ENCODE assay signal across 8 cellular contexts in the genomic region with DNA sequence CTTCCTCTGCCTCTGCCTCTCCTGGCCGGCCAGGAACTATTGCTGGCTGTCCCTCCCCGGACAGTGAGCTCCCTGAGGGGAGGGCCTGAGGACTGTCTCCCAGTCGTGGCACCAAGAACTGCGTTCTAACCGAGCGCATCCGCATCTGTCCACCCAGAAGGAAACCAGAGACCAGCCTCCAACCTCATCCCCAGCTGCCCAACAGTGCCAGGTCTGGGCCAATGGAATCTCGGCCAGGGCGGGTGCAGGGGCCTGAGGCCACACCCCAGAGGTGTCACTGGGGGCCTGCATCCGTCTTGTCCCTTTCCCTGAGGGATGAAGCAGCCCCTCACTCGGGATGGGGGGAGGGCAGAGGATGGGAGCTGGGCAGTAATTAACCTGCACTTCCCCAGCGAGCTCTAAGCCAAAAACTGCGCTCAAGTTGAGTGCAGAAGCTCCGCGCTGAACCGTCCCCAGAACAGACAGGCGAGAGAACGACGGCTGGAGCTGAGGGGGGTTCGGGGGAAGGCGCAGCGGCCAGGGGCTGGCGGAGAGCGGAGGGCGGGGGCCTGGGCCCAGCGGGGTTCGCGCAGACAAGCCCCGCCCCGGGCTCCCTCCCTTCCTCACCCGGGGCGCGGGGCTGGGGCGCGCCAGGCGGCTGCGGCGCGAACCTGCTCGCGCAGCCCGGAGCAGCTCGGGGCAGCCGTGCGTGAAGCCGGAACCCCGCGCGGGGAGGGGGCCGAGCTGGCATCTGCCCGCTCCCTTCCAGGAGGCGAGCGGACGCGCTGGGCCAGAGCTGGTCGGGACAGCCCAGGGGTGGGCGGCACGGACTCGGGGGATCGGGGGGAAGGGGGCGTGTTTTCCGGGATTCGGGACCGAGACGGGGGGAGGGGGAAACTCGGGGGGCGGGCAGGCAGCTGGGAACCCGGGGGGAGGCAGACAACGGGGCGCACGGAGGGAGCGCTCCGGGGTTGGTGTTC. TPM values are rescaled to one million over a fixed set of nuclear protein-coding genes. Genes with fewer than 3 reads are reported as not detected.
A peak's percentile ranks its signal among the peaks of the same experiment; 100 is the strongest.
DNase-seq lines count a peak whose midpoint lies in the region; ATAC-seq, FAIRE-seq and TF ChIP-seq lines count a peak whose summit lies in the region.

No MANE protein-coding gene starts in this region.

- no peak for FAIRE-seq in A549 (lab: Jason Lieb, UNC)
- FAIRE-seq in HepG2 (lab: Jason Lieb, UNC) = peak; percentile 85

- no peaks in the 10 kb centered on the region for H3K9me3 ChIP-seq in A549
- H3K9me3 ChIP-seq in HepG2 (ENCODE audit: low read length) = no peaks in the 10 kb centered on the region

- TF ChIP-seq CTCF in A549 (IDR thresholded peaks at IDR 0.05) (no peak), HepG2 (CRISPR knock-in tag; IDR thresholded peaks at IDR 0.05) (peak; percentile 19; the same call in 1 of the 2 replicates)

- TF ChIP-seq RAD21 in A549 (conservative IDR thresholded peaks at IDR 0.05 in 1 of 2, IDR thresholded peaks at IDR 0.05 in 1 of 2) = 0 out of 5 replicates have a peak, but pooled peaks of 1 of the 2 experiments have one; percentile 16
- TF ChIP-seq RAD21 in HepG2 (CRISPR knock-in tag; IDR thresholded peaks at IDR 0.05) = peak; percentile 20; the same call in 1 of the 2 replicates

- H3K4me3 ChIP-seq in A549 (peak overlapping the region; percentile 90), HepG2 (replicated peaks in 1 of 3; ENCODE audit: insufficient read depth in 1 of 3, low read depth in 2 of 3, low read length in 3 of 3) (peak overlapping the region; percentile 51 to 83 (median 76))

- H3K27ac ChIP-seq in A549 (peak overlapping the region; percentile 95 to 99), HepG2 (ENCODE audit: extremely low read length, insufficient read depth, low read length) (peak overlapping the region; percentile 11)

- in situ Hi-C loops in HepG2 (cut with HindIII; ENCODE audit: extremely low pct_ligation_motif_present, low pct_unique_long_range_greater_than_20kb) = no loop called here

- H3K4me2 ChIP-seq in A549 (peak overlapping the region; percentile 100), HepG2 (ENCODE audit: low read depth, low read length) (peak overlapping the region; percentile 90)

- no peak overlapping the region for H2AFZ ChIP-seq in HepG2 (ENCODE audit: low read length)

- DNase-seq in A549 (ENCODE audit: low read depth in 1 of 2, low spot score in 1 of 2) = peak; percentile 75 to 85
- DNase-seq in NCI-H345 treated with DMSO at 0.1 percent for 48 hours (lab: John Stamatoyannopoulos, UW; ENCODE audit: unreplicated experiment) = peak; percentile 79
- peak; percentile 67 for DNase-seq in activated CD4-positive, alpha-beta T cell treated with anti-CD3 and anti-CD28 coated beads, Interleukin-2, amount 50 U/mL, for 1 hour
- peak; percentile 63 for DNase-seq in dermis blood vessel endothelial cell
- DNase-seq in HepG2 (ENCODE audit: low spot score) = peak; percentile 76
- DNase-seq in stimulated activated CD4-positive, alpha-beta T cell treated with anti-CD3 and anti-CD28 coated beads, Interleukin-4, amount 100 ng/mL, for 24 hours = peak; percentile 48

- TF ChIP-seq POLR2A in A549 (IDR thresholded peaks at IDR 0.05; ENCODE audit: low read length) (peak; percentile 8; the same call in 1 of the 2 replicates), GM18526 (IDR thresholded peaks at IDR 0.05; ENCODE audit: extremely low read depth, insufficient read length) (peak; percentile 88), HepG2 (IDR thresholded peaks at IDR 0.05; ENCODE audit: insufficient read depth in 1 of 2, low read depth in 2 of 2, low read length in 2 of 2) (no peak)

- no peak for TF ChIP-seq EP300 in A549 (IDR thresholded peaks at IDR 0.05)
- no peak for TF ChIP-seq EP300 in HepG2 (IDR thresholded peaks at IDR 0.05; ENCODE audit: low read depth in 2 of 2, low read length in 2 of 2)
- TF ChIP-seq EP300 in HepG2 (CRISPR knock-in tag; IDR thresholded peaks at IDR 0.05; ENCODE audit: borderline replicate concordance) = no peak

- CTCF ChIA-PET in A549 (lab: Yijun Ruan, JAX) = interaction anchor here (1.0 to 6.8 kb wide), 13 partner anchors 11 to 366 kb away, joined by 3 to 65 read pairs (median 4); no protein-coding TSS in a partner anchor
- CTCF ChIA-PET in HepG2 (lab: Yijun Ruan, JAX; ENCODE audit: low intra/inter-chr PET ratio, low total read pairs) = interaction anchor here (1.2 to 3.0 kb wide), 3 partner anchors 28 to 46 kb away, joined by 3 to 44 read pairs (median 12); a partner anchor contains a TSS

- H4K20me1 ChIP-seq in HepG2 (ENCODE audit: insufficient read depth, low read length) = no peaks in the 10 kb centered on the region

- whole genome bisulfite sequencing in A549 (ENCODE audit: missing lambda C conversion rate) = 0% methylated on average over 2 of the region's 73 CpGs
- 1% methylated on average over 45 of the region's 73 CpGs for WGBS in HepG2 (ENCODE audit: low lambda C conversion rate)

- BruUV-seq in HepG2 (replicated peaks; lab: Mats Ljungman, UMichigan) = no TSS peak

- peaks cover 5% of the 10 kb centered on the region for H3K79me2 ChIP-seq in HepG2 (ENCODE audit: insufficient read depth, low read length)

- peak overlapping the region; percentile 73 for H3K9ac ChIP-seq in HepG2 (ENCODE audit: insufficient read depth, low read depth, low read length)

- H3K36me3 ChIP-seq in HepG2 (replicated peaks in 1 of 2; ENCODE audit: control insufficient read depth in 1 of 2, insufficient read depth in 2 of 2, low read length in 2 of 2) = no peaks in the 10 kb centered on the region

- H3K4me1 ChIP-seq in A549 (peaks cover 31% of the 10 kb centered on the region), HepG2 (ENCODE audit: insufficient read depth, low read length) (peaks cover 58% of the 10 kb centered on the region)

- POLR2A ChIA-PET in A549 (lab: Yijun Ruan, JAX) (interaction anchor here (0.6 to 2.2 kb wide), 8 partner anchors 10 to 317 kb away, joined by 3 to 29 read pairs (median 5); a partner anchor contains a TSS), HepG2 (lab: Yijun Ruan, JAX) (interaction anchor here (0.7 to 10.4 kb wide), 31 partner anchors 8 to 403 kb away, joined by 3 to 120 read pairs (median 5); a partner anchor contains a TSS)

- intact Hi-C loops in HepG2 (cut with micrococcal nuclease; ENCODE audit: unreplicated experiment) = loop anchor here (1.0 to 2.0 kb wide), 3 partner anchors 28 to 187 kb away; a partner anchor contains a TSS

- no peaks in the 10 kb centered on the region; a peak in 1 of 5 replicates for H3K27me3 ChIP-seq in HepG2 (ENCODE audit: control insufficient read depth in 1 of 2, insufficient read depth in 2 of 2, low read length in 2 of 2)

- ATAC-seq in A549 (peak; percentile 72 to 91), HG03066 (IDR thresholded peaks at IDR 0.05; ENCODE audit: low read depth, unreplicated experiment) (peak; percentile 36), HepG2 (peak; percentile 83)

RNA-seq across cellular contexts. Expression of a gene that starts 1.4 kb away (rescaled TPM):
- polyA plus RNA-seq in A549 (2011; rRNA removed) (2.9 and 3.1 TPM in 2 replicates), A549 (2017; fragmentation: RNase III; extraction: RNeasy Plus Mini Kit Qiagen cat#74134 plus additional on column Dnase treatment) (4.3 to 6.1 TPM (median 4.5 TPM) in 3 replicates), HepG2 (2011; rRNA removed) (18.7 and 21.6 TPM in 2 replicates)
- polyA plus RNA-seq in A549 (2012; cell fraction: cytosol; rRNA removed) = 2.8 and 5.0 TPM in 2 replicates
- polyA plus RNA-seq in A549 (2012; cell fraction: nucleus; rRNA removed) = 5.0 and 7.6 TPM in 2 replicates
- polyA minus RNA-seq in A549 (2011; rRNA and poly(A)+ RNA removed) = 5.3 and 9.9 TPM in 2 replicates
- total RNA-seq in dermis blood vessel endothelial cell (5.7 and 6.5 TPM in 2 replicates), HepG2 (2016; rRNA removed; fragmentation: Illumina TruSeq; extraction: Trizol) (12.8 and 13.3 TPM in 2 replicates)
- 7.3 and 10.0 TPM in 2 replicates for total RNA-seq in HepG2 (2016; cell fraction: cytosol; rRNA removed; fragmentation: Illumina TruSeq; extraction: Trizol; ENCODE audit: low read depth)
- 10.9 and 15.1 TPM in 2 replicates for total RNA-seq in HepG2 (2016; cell fraction: insoluble cytoplasmic fraction; rRNA removed; fragmentation: Illumina TruSeq; extraction: Trizol)
- total RNA-seq in HepG2 (2016; cell fraction: membrane; rRNA removed; fragmentation: Illumina TruSeq; extraction: Trizol) = 15.3 and 15.8 TPM in 2 replicates
- 9.0 and 11.5 TPM in 2 replicates for total RNA-seq in HepG2 (2016; cell fraction: nucleus; rRNA removed; fragmentation: Illumina TruSeq; extraction: Trizol)
- polyA plus RNA-seq in HepG2 (2011; cell fraction: cytosol; rRNA removed) = 7.6 and 16.3 TPM in 2 replicates
- polyA plus RNA-seq in HepG2 (2011; cell fraction: nucleus; rRNA removed) = 14.8 and 19.8 TPM in 2 replicates
- polyA plus RNA-seq in HepG2 (2012) = 4.8 and 7.7 TPM in 2 replicates
- 8.4 and 9.0 TPM in 2 replicates for polyA plus RNA-seq in HepG2 (2016; cell fraction: cytosol; fragmentation: Illumina TruSeq; extraction: Trizol; ENCODE audit: low read depth)
- polyA plus RNA-seq in HepG2 (2016; cell fraction: insoluble cytoplasmic fraction; fragmentation: Illumina TruSeq; extraction: Trizol; ENCODE audit: low read depth) = 13.2 and 14.2 TPM in 2 replicates
- 12.3 and 14.8 TPM in 2 replicates for polyA plus RNA-seq in HepG2 (2016; cell fraction: membrane; fragmentation: Illumina TruSeq; extraction: Trizol; ENCODE audit: low read depth)
- 26.4 and 27.9 TPM in 2 replicates for polyA plus RNA-seq in HepG2 (2016; cell fraction: nucleus; fragmentation: Illumina TruSeq; extraction: Trizol; ENCODE audit: insufficient read depth, low read depth)
- 22.8 and 39.7 TPM in 2 replicates for polyA minus RNA-seq in HepG2 (2011; rRNA and poly(A)+ RNA removed; ENCODE audit: low replicate concordance)
- 9.2 and 12.8 TPM in 2 replicates for polyA minus RNA-seq in HepG2 (2011; cell fraction: cytosol; rRNA and poly(A)+ RNA removed)
- 9.1 and 10.8 TPM in 2 replicates for polyA minus RNA-seq in HepG2 (2011; cell fraction: nucleus; rRNA and poly(A)+ RNA removed)

RNA-seq across cellular contexts. Expression of a gene that starts 13.2 kb away (rescaled TPM):
- not detected in 2 replicates for polyA plus RNA-seq in A549 (2011; rRNA removed)
- 0.04 TPM in 1 of 2 replicates, not detected in the other for polyA plus RNA-seq in A549 (2012; cell fraction: cytosol; rRNA removed)
- polyA plus RNA-seq in A549 (2012; cell fraction: nucleus; rRNA removed) = not detected in 2 replicates
- not detected in 3 replicates for polyA plus RNA-seq in A549 (2017; fragmentation: RNase III; extraction: RNeasy Plus Mini Kit Qiagen cat#74134 plus additional on column Dnase treatment)
- 0.21 TPM in 1 of 2 replicates, not detected in the other for polyA minus RNA-seq in A549 (2011; rRNA and poly(A)+ RNA removed)
- not detected in 2 replicates for total RNA-seq in dermis blood vessel endothelial cell
- total RNA-seq in HepG2 (2016; rRNA removed; fragmentation: Illumina TruSeq; extraction: Trizol) = 225 and 502 TPM in 2 replicates
- total RNA-seq in HepG2 (2016; cell fraction: cytosol; rRNA removed; fragmentation: Illumina TruSeq; extraction: Trizol; ENCODE audit: low read depth) = 33.5 and 35.5 TPM in 2 replicates
- 215 and 502 TPM in 2 replicates for total RNA-seq in HepG2 (2016; cell fraction: insoluble cytoplasmic fraction; rRNA removed; fragmentation: Illumina TruSeq; extraction: Trizol)
- total RNA-seq in HepG2 (2016; cell fraction: membrane; rRNA removed; fragmentation: Illumina TruSeq; extraction: Trizol) = 52.5 and 53.3 TPM in 2 replicates
- total RNA-seq in HepG2 (2016; cell fraction: nucleus; rRNA removed; fragmentation: Illumina TruSeq; extraction: Trizol) = 408 and 459 TPM in 2 replicates
- polyA plus RNA-seq in HepG2 (2011; rRNA removed) = 397 and 426 TPM in 2 replicates
- polyA plus RNA-seq in HepG2 (2011; cell fraction: cytosol; rRNA removed) = 243 and 350 TPM in 2 replicates
- polyA plus RNA-seq in HepG2 (2011; cell fraction: nucleus; rRNA removed) = 216 and 252 TPM in 2 replicates
- 62.0 and 149 TPM in 2 replicates for polyA plus RNA-seq in HepG2 (2012)
- 47.7 and 50.1 TPM in 2 replicates for polyA plus RNA-seq in HepG2 (2016; cell fraction: cytosol; fragmentation: Illumina TruSeq; extraction: Trizol; ENCODE audit: low read depth)
- polyA plus RNA-seq in HepG2 (2016; cell fraction: insoluble cytoplasmic fraction; fragmentation: Illumina TruSeq; extraction: Trizol; ENCODE audit: low read depth) = 245 and 256 TPM in 2 replicates
- polyA plus RNA-seq in HepG2 (2016; cell fraction: membrane; fragmentation: Illumina TruSeq; extraction: Trizol; ENCODE audit: low read depth) = 48.1 and 51.7 TPM in 2 replicates
- polyA plus RNA-seq in HepG2 (2016; cell fraction: nucleus; fragmentation: Illumina TruSeq; extraction: Trizol; ENCODE audit: insufficient read depth, low read depth) = 704 and 739 TPM in 2 replicates
- polyA minus RNA-seq in HepG2 (2011; rRNA and poly(A)+ RNA removed; ENCODE audit: low replicate concordance) = 0.21 and 469 TPM in 2 replicates
- polyA minus RNA-seq in HepG2 (2011; cell fraction: cytosol; rRNA and poly(A)+ RNA removed) = 339 and 439 TPM in 2 replicates
- 61.8 and 63.7 TPM in 2 replicates for polyA minus RNA-seq in HepG2 (2011; cell fraction: nucleus; rRNA and poly(A)+ RNA removed)

RNA-seq across cellular contexts. Expression of a gene that starts 45.7 kb away (rescaled TPM):
- polyA plus RNA-seq in A549 (2011; rRNA removed) (1.9 TPM in 2 replicates), A549 (2017; fragmentation: RNase III; extraction: RNeasy Plus Mini Kit Qiagen cat#74134 plus additional on column Dnase treatment) (1.7 to 2.0 TPM (median 2.0 TPM) in 3 replicates), HepG2 (2011; rRNA removed) (7.1 and 7.4 TPM in 2 replicates)
- 4.6 and 5.4 TPM in 2 replicates for polyA plus RNA-seq in A549 (2012; cell fraction: cytosol; rRNA removed)
- 8.7 and 9.2 TPM in 2 replicates for polyA plus RNA-seq in A549 (2012; cell fraction: nucleus; rRNA removed)
- 1.2 and 2.0 TPM in 2 replicates for polyA minus RNA-seq in A549 (2011; rRNA and poly(A)+ RNA removed)
- total RNA-seq in dermis blood vessel endothelial cell (1.2 and 1.8 TPM in 2 replicates), HepG2 (2016; rRNA removed; fragmentation: Illumina TruSeq; extraction: Trizol) (1.5 and 3.0 TPM in 2 replicates)
- 3.2 and 3.7 TPM in 2 replicates for total RNA-seq in HepG2 (2016; cell fraction: cytosol; rRNA removed; fragmentation: Illumina TruSeq; extraction: Trizol; ENCODE audit: low read depth)
- total RNA-seq in HepG2 (2016; cell fraction: insoluble cytoplasmic fraction; rRNA removed; fragmentation: Illumina TruSeq; extraction: Trizol) = 1.2 and 2.7 TPM in 2 replicates
- total RNA-seq in HepG2 (2016; cell fraction: membrane; rRNA removed; fragmentation: Illumina TruSeq; extraction: Trizol) = 6.5 and 6.6 TPM in 2 replicates
- total RNA-seq in HepG2 (2016; cell fraction: nucleus; rRNA removed; fragmentation: Illumina TruSeq; extraction: Trizol) = 3.2 and 4.8 TPM in 2 replicates
- 6.7 TPM in 2 replicates for polyA plus RNA-seq in HepG2 (2011; cell fraction: cytosol; rRNA removed)
- 11.2 and 14.1 TPM in 2 replicates for polyA plus RNA-seq in HepG2 (2011; cell fraction: nucleus; rRNA removed)
- polyA plus RNA-seq in HepG2 (2012) = 2.5 and 2.9 TPM in 2 replicates
- 5.9 and 6.1 TPM in 2 replicates for polyA plus RNA-seq in HepG2 (2016; cell fraction: cytosol; fragmentation: Illumina TruSeq; extraction: Trizol; ENCODE audit: low read depth)
- polyA plus RNA-seq in HepG2 (2016; cell fraction: insoluble cytoplasmic fraction; fragmentation: Illumina TruSeq; extraction: Trizol; ENCODE audit: low read depth) = 3.0 and 3.6 TPM in 2 replicates
- 10.2 and 10.3 TPM in 2 replicates for polyA plus RNA-seq in HepG2 (2016; cell fraction: membrane; fragmentation: Illumina TruSeq; extraction: Trizol; ENCODE audit: low read depth)
- 11.8 and 13.3 TPM in 2 replicates for polyA plus RNA-seq in HepG2 (2016; cell fraction: nucleus; fragmentation: Illumina TruSeq; extraction: Trizol; ENCODE audit: insufficient read depth, low read depth)
- 2.6 and 8.3 TPM in 2 replicates for polyA minus RNA-seq in HepG2 (2011; rRNA and poly(A)+ RNA removed; ENCODE audit: low replicate concordance)
- 0.89 and 2.1 TPM in 2 replicates for polyA minus RNA-seq in HepG2 (2011; cell fraction: cytosol; rRNA and poly(A)+ RNA removed)
- polyA minus RNA-seq in HepG2 (2011; cell fraction: nucleus; rRNA and poly(A)+ RNA removed) = 3.4 and 3.5 TPM in 2 replicates

RNA-seq across cellular contexts. Expression of a gene that starts 46.6 kb away (rescaled TPM):
- polyA plus RNA-seq in A549 (2011; rRNA removed) = 0.32 and 0.34 TPM in 2 replicates
- 1.1 and 1.9 TPM in 2 replicates for polyA plus RNA-seq in A549 (2012; cell fraction: cytosol; rRNA removed)
- polyA plus RNA-seq in A549 (2012; cell fraction: nucleus; rRNA removed) = 19.2 and 23.2 TPM in 2 replicates
- polyA plus RNA-seq in A549 (2017; fragmentation: RNase III; extraction: RNeasy Plus Mini Kit Qiagen cat#74134 plus additional on column Dnase treatment) = 0.95 to 1.6 TPM (median 1.5 TPM) in 3 replicates
- not detected in 2 replicates for polyA minus RNA-seq in A549 (2011; rRNA and poly(A)+ RNA removed)
- total RNA-seq in dermis blood vessel endothelial cell = 6.9 and 10.4 TPM in 2 replicates
- total RNA-seq in HepG2 (2016; rRNA removed; fragmentation: Illumina TruSeq; extraction: Trizol) = 1.2 TPM in 1 of 2 replicates, not detected in the other
- 0.91 TPM in 1 of 2 replicates, not detected in the other for total RNA-seq in HepG2 (2016; cell fraction: cytosol; rRNA removed; fragmentation: Illumina TruSeq; extraction: Trizol; ENCODE audit: low read depth)
- 0.50 TPM in 1 of 2 replicates, not detected in the other for total RNA-seq in HepG2 (2016; cell fraction: insoluble cytoplasmic fraction; rRNA removed; fragmentation: Illumina TruSeq; extraction: Trizol)
- not detected in 2 replicates for total RNA-seq in HepG2 (2016; cell fraction: membrane; rRNA removed; fragmentation: Illumina TruSeq; extraction: Trizol)
- 0.88 and 1.6 TPM in 2 replicates for total RNA-seq in HepG2 (2016; cell fraction: nucleus; rRNA removed; fragmentation: Illumina TruSeq; extraction: Trizol)
- 0.74 and 0.92 TPM in 2 replicates for polyA plus RNA-seq in HepG2 (2011; rRNA removed)
- 0.15 and 0.34 TPM in 2 replicates for polyA plus RNA-seq in HepG2 (2011; cell fraction: cytosol; rRNA removed)
- 26.8 and 42.0 TPM in 2 replicates for polyA plus RNA-seq in HepG2 (2011; cell fraction: nucleus; rRNA removed)
- 3.7 and 5.4 TPM in 2 replicates for polyA plus RNA-seq in HepG2 (2012)
- polyA plus RNA-seq in HepG2 (2016; cell fraction: cytosol; fragmentation: Illumina TruSeq; extraction: Trizol; ENCODE audit: low read depth) = not detected in 2 replicates
- polyA plus RNA-seq in HepG2 (2016; cell fraction: insoluble cytoplasmic fraction; fragmentation: Illumina TruSeq; extraction: Trizol; ENCODE audit: low read depth) = not detected in 2 replicates
- not detected in 2 replicates for polyA plus RNA-seq in HepG2 (2016; cell fraction: membrane; fragmentation: Illumina TruSeq; extraction: Trizol; ENCODE audit: low read depth)
- polyA plus RNA-seq in HepG2 (2016; cell fraction: nucleus; fragmentation: Illumina TruSeq; extraction: Trizol; ENCODE audit: insufficient read depth, low read depth) = 10.5 and 24.2 TPM in 2 replicates
- polyA minus RNA-seq in HepG2 (2011; rRNA and poly(A)+ RNA removed; ENCODE audit: low replicate concordance) = 0.30 TPM in 1 of 2 replicates, not detected in the other
- not detected in 2 replicates for polyA minus RNA-seq in HepG2 (2011; cell fraction: cytosol; rRNA and poly(A)+ RNA removed)
- polyA minus RNA-seq in HepG2 (2011; cell fraction: nucleus; rRNA and poly(A)+ RNA removed) = 3.6 and 5.6 TPM in 2 replicates

RNA-seq across cellular contexts. Expression of a gene that starts 53.5 kb away (rescaled TPM):
- polyA plus RNA-seq in A549 (2011; rRNA removed) = 217 and 262 TPM in 2 replicates
- 300 and 345 TPM in 2 replicates for polyA plus RNA-seq in A549 (2012; cell fraction: cytosol; rRNA removed)
- polyA plus RNA-seq in A549 (2012; cell fraction: nucleus; rRNA removed) = 92.7 and 202 TPM in 2 replicates
- 252 to 261 TPM (median 254 TPM) in 3 replicates for polyA plus RNA-seq in A549 (2017; fragmentation: RNase III; extraction: RNeasy Plus Mini Kit Qiagen cat#74134 plus additional on column Dnase treatment)
- polyA minus RNA-seq in A549 (2011; rRNA and poly(A)+ RNA removed) = 54.2 and 55.6 TPM in 2 replicates
- 76.0 and 85.6 TPM in 2 replicates for total RNA-seq in dermis blood vessel endothelial cell
- 321 and 480 TPM in 2 replicates for total RNA-seq in HepG2 (2016; rRNA removed; fragmentation: Illumina TruSeq; extraction: Trizol)
- 182 and 204 TPM in 2 replicates for total RNA-seq in HepG2 (2016; cell fraction: cytosol; rRNA removed; fragmentation: Illumina TruSeq; extraction: Trizol; ENCODE audit: low read depth)
- total RNA-seq in HepG2 (2016; cell fraction: insoluble cytoplasmic fraction; rRNA removed; fragmentation: Illumina TruSeq; extraction: Trizol) = 330 and 503 TPM in 2 replicates
- 320 and 325 TPM in 2 replicates for total RNA-seq in HepG2 (2016; cell fraction: membrane; rRNA removed; fragmentation: Illumina TruSeq; extraction: Trizol)
- total RNA-seq in HepG2 (2016; cell fraction: nucleus; rRNA removed; fragmentation: Illumina TruSeq; extraction: Trizol) = 122 and 129 TPM in 2 replicates
- polyA plus RNA-seq in HepG2 (2011; rRNA removed) = 253 and 320 TPM in 2 replicates
- 433 and 522 TPM in 2 replicates for polyA plus RNA-seq in HepG2 (2011; cell fraction: cytosol; rRNA removed)
- 91.8 and 123 TPM in 2 replicates for polyA plus RNA-seq in HepG2 (2011; cell fraction: nucleus; rRNA removed)
- 249 and 333 TPM in 2 replicates for polyA plus RNA-seq in HepG2 (2012)
- 294 and 323 TPM in 2 replicates for polyA plus RNA-seq in HepG2 (2016; cell fraction: cytosol; fragmentation: Illumina TruSeq; extraction: Trizol; ENCODE audit: low read depth)
- 735 and 804 TPM in 2 replicates for polyA plus RNA-seq in HepG2 (2016; cell fraction: insoluble cytoplasmic fraction; fragmentation: Illumina TruSeq; extraction: Trizol; ENCODE audit: low read depth)
- polyA plus RNA-seq in HepG2 (2016; cell fraction: membrane; fragmentation: Illumina TruSeq; extraction: Trizol; ENCODE audit: low read depth) = 428 and 438 TPM in 2 replicates
- polyA plus RNA-seq in HepG2 (2016; cell fraction: nucleus; fragmentation: Illumina TruSeq; extraction: Trizol; ENCODE audit: insufficient read depth, low read depth) = 298 and 310 TPM in 2 replicates
- 74.4 and 157 TPM in 2 replicates for polyA minus RNA-seq in HepG2 (2011; rRNA and poly(A)+ RNA removed; ENCODE audit: low replicate concordance)
- 41.7 and 56.4 TPM in 2 replicates for polyA minus RNA-seq in HepG2 (2011; cell fraction: cytosol; rRNA and poly(A)+ RNA removed)
- 32.9 and 43.8 TPM in 2 replicates for polyA minus RNA-seq in HepG2 (2011; cell fraction: nucleus; rRNA and poly(A)+ RNA removed)

Comparison
In these comparisons a context has a peak if more than half of its experiments do, and no peak if none do; other contexts are left out.
1. Peak in every context shown above with its lines: DNase-seq, ATAC-seq, H3K4me3 ChIP-seq and H3K27ac ChIP-seq.
2. POLR2A ChIP-seq: peak in A549 (single experiment) and GM18526 (single experiment); none in HepG2 (0 of 2).
3. RNA of a gene that starts 13.2 kb away (total RNA-seq): 33.5 to 502 TPM in HepG2; not detected in dermis blood vessel endothelial cell; every median in the first group is over 10 times any median in the second.